16 cellular contexts compared by ENCODE assay signal in the genomic region with DNA sequence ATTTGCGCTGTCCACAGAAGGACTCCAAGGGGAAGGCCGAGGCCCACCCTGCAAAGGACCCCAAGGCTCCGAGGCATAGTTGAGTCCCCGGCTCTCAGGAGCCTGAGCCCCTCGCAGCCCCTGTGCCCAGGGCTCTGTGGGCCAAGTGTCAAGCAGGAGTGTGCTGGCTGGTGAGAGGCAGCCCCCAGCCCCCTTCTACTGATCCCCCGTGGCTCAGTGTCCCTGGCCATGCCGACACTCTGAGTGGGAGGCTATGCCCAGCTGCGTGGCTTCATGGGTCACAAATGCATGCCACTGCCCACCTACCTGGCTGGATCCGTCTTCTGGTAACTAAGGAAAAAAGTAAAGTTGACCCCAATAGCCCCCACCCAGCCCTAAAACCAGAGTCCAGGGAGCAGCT.
DNase-seq lines count a peak whose midpoint lies in the region; ATAC-seq and TF ChIP-seq lines count a peak whose summit lies in the region.
"Had no signal": no experiment of that assay in that cellular context is flagged by ENCODE, and none has a peak within 500 bp of the region (broad histone marks: within the 10 kb centered on the region; RNA-seq: fewer than 3 reads in every experiment).

No MANE protein-coding gene starts in this region.

- H3K36me3 Mint-ChIP-seq in memory B cell: no peaks in the 10 kb centered on the region

- DNase-seq in left ventricle myocardium inferior: no peak
- no peak for DNase-seq in cardiac septum (ENCODE audit: low spot score)
- no peak for DNase-seq in memory B cell (ENCODE audit: low spot score in 2 of 2)
- no peak for DNase-seq in AG20443 (ENCODE audit: low spot score)
- DNase-seq in NCI-H2081 (lab: John Stamatoyannopoulos, UW): no peak
- DNase-seq: DND-41, NCI-H187, NCI-H345, NCI-H69, OCI-M1 had no signal

- H3K27ac ChIP-seq in left ventricle myocardium inferior (replicated peaks) (peak overlapping the region; percentile 95), stomach smooth muscle (ENCODE audit: low read length) (peak overlapping the region; percentile 66)
- H3K27ac ChIP-seq: A549, C4-2B had no signal

- ATAC-seq in memory B cell (ENCODE audit: low read depth) (no peak), GM21381 (IDR thresholded peaks at IDR 0.05; ENCODE audit: unreplicated experiment) (no peak)
- ATAC-seq: A549, GM23338, HCT116 had no signal

- no peak overlapping the region for H3K9ac ChIP-seq in stomach smooth muscle (ENCODE audit: low read length in 2 of 2)

- no peaks in the 10 kb centered on the region for H3K9me3 Mint-ChIP-seq in memory B cell
- H3K9me3 Mint-ChIP-seq: GM23338 had no signal

- H3K36me3 ChIP-seq in left ventricle myocardium inferior (peaks cover 86% of the 10 kb centered on the region), stomach smooth muscle (ENCODE audit: control insufficient read depth in 2 of 2, insufficient read depth in 2 of 2, low read length in 2 of 2) (peaks cover 71 to 73% of the 10 kb centered on the region in 2 donors)

- peaks cover 2% of the 10 kb centered on the region for H3K4me1 Mint-ChIP-seq in memory B cell

- H3K9me3 ChIP-seq in left ventricle myocardium inferior (replicated peaks) (no peaks in the 10 kb centered on the region), stomach smooth muscle (ENCODE audit: control insufficient read depth in 2 of 2, low read length in 2 of 2) (no peaks in the 10 kb centered on the region)
- H3K9me3 ChIP-seq: A549 had no signal

- H3K27me3 Mint-ChIP-seq in memory B cell: peaks cover 21% of the 10 kb centered on the region

- peaks cover 100% of the 10 kb centered on the region for H3K4me1 ChIP-seq in left ventricle myocardium inferior
- H3K4me1 ChIP-seq in stomach smooth muscle (ENCODE audit: control insufficient read depth, insufficient read depth, low read length): peaks cover 70% of the 10 kb centered on the region
- H3K4me1 ChIP-seq: A549 had no signal

- H3K4me3 Mint-ChIP-seq in memory B cell: no peak overlapping the region
- H3K4me3 Mint-ChIP-seq: GM23338 had no signal

- no peak overlapping the region for H3K4me3 ChIP-seq in left ventricle myocardium inferior
- no peak overlapping the region for H3K4me3 ChIP-seq in stomach smooth muscle (ENCODE audit: low read length in 2 of 2)
- H3K4me3 ChIP-seq: A549, GM23338 had no signal

- intact Hi-C loops in left ventricle myocardium inferior (cut with micrococcal nuclease) (no loop called here), cardiac septum (cut with DNase I) (no loop called here)

- TF ChIP-seq CTCF in left ventricle myocardium inferior (IDR thresholded peaks at IDR 0.05; ENCODE audit: borderline replicate concordance): no peak

- H3K27me3 ChIP-seq in left ventricle myocardium inferior (ENCODE audit: low read depth): no peaks in the 10 kb centered on the region
- no peaks in the 10 kb centered on the region for H3K27me3 ChIP-seq in stomach smooth muscle (ENCODE audit: control insufficient read depth in 1 of 2, insufficient read depth in 2 of 2, low read length in 2 of 2)

- H3K27ac Mint-ChIP-seq in memory B cell: peak overlapping the region; percentile 19
- H3K27ac Mint-ChIP-seq: GM23338 had no signal
